ENCODE assay signal across 1 cellular context in the genomic region with DNA sequence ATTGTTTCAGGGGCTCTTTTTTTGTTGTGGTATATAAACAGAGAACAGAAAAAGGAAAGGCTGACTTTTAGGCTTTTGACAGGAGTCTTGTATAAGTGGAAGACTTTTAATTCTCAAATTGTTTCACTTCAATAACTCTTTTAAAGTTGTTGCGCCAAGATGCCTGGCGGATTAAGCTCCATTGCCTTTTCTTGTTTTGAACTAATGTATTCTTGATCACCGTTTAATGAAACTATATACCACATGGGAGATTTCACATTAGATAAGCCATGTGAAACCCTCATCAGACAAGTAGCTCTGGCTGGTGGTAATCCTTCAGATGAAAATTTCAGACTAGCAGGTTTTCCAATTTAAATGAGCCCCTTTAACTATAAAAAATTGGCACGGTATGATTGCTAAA.
A peak's percentile ranks its signal among the peaks of the same experiment; 100 is the strongest.
TF ChIP-seq lines count a peak whose summit lies in the region.

No MANE protein-coding gene starts in this region.

TF ChIP-seq in Ishikawa, 13 proteins besides CTCF, POLR2A, EP300 and RAD21 (continued from another document):
- TF ChIP-seq, protein P1, sequence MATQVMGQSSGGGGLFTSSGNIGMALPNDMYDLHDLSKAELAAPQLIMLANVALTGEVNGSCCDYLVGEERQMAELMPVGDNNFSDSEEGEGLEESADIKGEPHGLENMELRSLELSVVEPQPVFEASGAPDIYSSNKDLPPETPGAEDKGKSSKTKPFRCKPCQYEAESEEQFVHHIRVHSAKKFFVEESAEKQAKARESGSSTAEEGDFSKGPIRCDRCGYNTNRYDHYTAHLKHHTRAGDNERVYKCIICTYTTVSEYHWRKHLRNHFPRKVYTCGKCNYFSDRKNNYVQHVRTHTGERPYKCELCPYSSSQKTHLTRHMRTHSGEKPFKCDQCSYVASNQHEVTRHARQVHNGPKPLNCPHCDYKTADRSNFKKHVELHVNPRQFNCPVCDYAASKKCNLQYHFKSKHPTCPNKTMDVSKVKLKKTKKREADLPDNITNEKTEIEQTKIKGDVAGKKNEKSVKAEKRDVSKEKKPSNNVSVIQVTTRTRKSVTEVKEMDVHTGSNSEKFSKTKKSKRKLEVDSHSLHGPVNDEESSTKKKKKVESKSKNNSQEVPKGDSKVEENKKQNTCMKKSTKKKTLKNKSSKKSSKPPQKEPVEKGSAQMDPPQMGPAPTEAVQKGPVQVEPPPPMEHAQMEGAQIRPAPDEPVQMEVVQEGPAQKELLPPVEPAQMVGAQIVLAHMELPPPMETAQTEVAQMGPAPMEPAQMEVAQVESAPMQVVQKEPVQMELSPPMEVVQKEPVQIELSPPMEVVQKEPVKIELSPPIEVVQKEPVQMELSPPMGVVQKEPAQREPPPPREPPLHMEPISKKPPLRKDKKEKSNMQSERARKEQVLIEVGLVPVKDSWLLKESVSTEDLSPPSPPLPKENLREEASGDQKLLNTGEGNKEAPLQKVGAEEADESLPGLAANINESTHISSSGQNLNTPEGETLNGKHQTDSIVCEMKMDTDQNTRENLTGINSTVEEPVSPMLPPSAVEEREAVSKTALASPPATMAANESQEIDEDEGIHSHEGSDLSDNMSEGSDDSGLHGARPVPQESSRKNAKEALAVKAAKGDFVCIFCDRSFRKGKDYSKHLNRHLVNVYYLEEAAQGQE (IDR thresholded peaks at IDR 0.05; ENCODE audit: low read depth) = no peak
- TF ChIP-seq FOXM1 (IDR thresholded peaks at IDR 0.05; ENCODE audit: borderline replicate concordance, low read depth) = peak; percentile 86
TF ChIP-seq in Ishikawa: peak in this region for 4.
